In genomic region chr2:45602624-45603023, GRCh38 we compare ENCODE assay signal across 9 cellular contexts.
"Had no signal": no experiment of that assay in that cellular context is flagged by ENCODE, and none has a peak within 500 bp of the region (broad histone marks: within the 10 kb centered on the region; RNA-seq: fewer than 3 reads in every experiment).

No MANE protein-coding gene starts in this region.

- H3K27me3 Mint-ChIP-seq: IgD-negative memory B cell had no signal

- H3K27ac Mint-ChIP-seq: HFFc6 had no signal

- H3K9me3 Mint-ChIP-seq: HFFc6, IgD-negative memory B cell had no signal

- H3K4me3 ChIP-seq: GM23248, HAP-1 had no signal

- H3K9ac ChIP-seq: GM23248 had no signal

- ATAC-seq: HCT116, HepG2 had no signal

- H3K27ac ChIP-seq: GM23248, HL-60 had no signal

- H3K9me3 ChIP-seq: HAP-1 had no signal

- H3K4me3 Mint-ChIP-seq: HFFc6, IgD-negative memory B cell had no signal

- H2AFZ ChIP-seq: GM23248 had no signal

- DNase-seq: GM23248, GOT3, H7, HFFc6 had no signal
